11 cellular contexts compared by ENCODE assay signal in genomic region chr14:73726025-73726961, GRCh38. TPM values are rescaled to one million over a fixed set of nuclear protein-coding genes. Genes with fewer than 3 reads are reported as not detected.
DNase-seq lines count a peak whose midpoint lies in the region; ATAC-seq and TF ChIP-seq lines count a peak whose summit lies in the region.
"Had no signal": no experiment of that assay in that cellular context is flagged by ENCODE, and none has a peak within 500 bp of the region (broad histone marks: within the 10 kb centered on the region; RNA-seq: fewer than 3 reads in every experiment).

No MANE protein-coding gene starts in this region.

- CTCF ChIA-PET in naive thymus-derived CD4-positive, alpha-beta T cell (lab: Charles Lee), result interaction anchor here (1.2 to 7.6 kb wide), 5 partner anchors 17 to 126 kb away, joined by 3 to 100 read pairs (median 31); a partner anchor contains a TSS

- no peaks in the 10 kb centered on the region for H3K79me2 ChIP-seq in ACC112 (ENCODE audit: control insufficient read depth, insufficient read depth, low read length, unreplicated experiment)

- peak overlapping the region; percentile 99 for H3K27ac ChIP-seq in ACC112 (ENCODE audit: low read depth, low read length)
- peak overlapping the region; percentile 29 for H3K27ac ChIP-seq in KOPT-K1 (ENCODE audit: low read depth, low read length, poor library complexity, severe bottlenecking)
- H3K27ac ChIP-seq in breast epithelium, result peak overlapping the region; percentile 69 to 97
- peak overlapping the region; percentile 33 for H3K27ac ChIP-seq in naive thymus-derived CD4-positive, alpha-beta T cell (ENCODE audit: low read depth, low read length)

- H3K9me3 Mint-ChIP-seq in naive thymus-derived CD4-positive, alpha-beta T cell, result peaks cover 0 to 1% (median 0%) of the 10 kb centered on the region in 11 donors

- H3K4me3 ChIP-seq in ACC112 (ENCODE audit: low read depth, low read length), result no peak overlapping the region
- H3K4me3 ChIP-seq in breast epithelium, result no peak overlapping the region
- no peak overlapping the region for H3K4me3 ChIP-seq in naive thymus-derived CD4-positive, alpha-beta T cell (ENCODE audit: low read length)
- H3K4me3 ChIP-seq: left lung had no signal

- H3K27me3 ChIP-seq in ACC112 (ENCODE audit: insufficient read depth, low read length), result no peaks in the 10 kb centered on the region
- H3K27me3 ChIP-seq in breast epithelium, result no peaks in the 10 kb centered on the region
- H3K27me3 ChIP-seq in naive thymus-derived CD4-positive, alpha-beta T cell (ENCODE audit: control insufficient read depth in 2 of 2, insufficient read depth in 2 of 2, low read length in 2 of 2), result no peaks in the 10 kb centered on the region
- H3K27me3 ChIP-seq: left lung had no signal

- H3K27me3 Mint-ChIP-seq in naive thymus-derived CD4-positive, alpha-beta T cell, result no peaks in the 10 kb centered on the region

- TF ChIP-seq POLR2A in breast epithelium (IDR thresholded peaks at IDR 0.05), result no peak

- intact Hi-C loops in breast epithelium (cut with DNase I; ENCODE audit: low total_unique reads), result loop anchor here (10.0 kb wide), 1 partner anchor 89 kb away; no protein-coding TSS in a partner anchor
- intact Hi-C loops in naive thymus-derived CD4-positive, alpha-beta T cell (cut with micrococcal nuclease), result no loop called here

- DNase-seq in breast epithelium (ENCODE audit: low spot score in 2 of 2) (no peak), CD1c-positive myeloid dendritic cell (ENCODE audit: extremely low spot score) (no peak), NCI-H1092 treated with DMSO at 0.1 percent for 48 hours (lab: John Stamatoyannopoulos, UW) (no peak), HCEC 1CT (no peak)
- DNase-seq in naive thymus-derived CD4-positive, alpha-beta T cell, result no peak
- DNase-seq: DMS79, left lung, NCI-H2107 had no signal

- H3K36me3 ChIP-seq in ACC112 (ENCODE audit: insufficient read depth, low read length) (peaks cover 20% of the 10 kb centered on the region), KOPT-K1 (ENCODE audit: insufficient read depth, low read length) (peaks cover 100% of the 10 kb centered on the region), breast epithelium (peaks cover 5% of the 10 kb centered on the region)
- peaks cover 30 to 91% (median 57%) of the 10 kb centered on the region in 3 experiments for H3K36me3 ChIP-seq in naive thymus-derived CD4-positive, alpha-beta T cell (ENCODE audit: control insufficient read depth in 2 of 3, insufficient read depth in 3 of 3, low read length in 3 of 3)

- POLR2A ChIA-PET in naive thymus-derived CD4-positive, alpha-beta T cell (lab: Charles Lee), result interaction anchor here (1.2 to 1.6 kb wide), 2 partner anchors 59 to 125 kb away, joined by 3 to 7 read pairs; partner anchors contain the start of gene PTGR2

- no peak overlapping the region for H2AFZ ChIP-seq in ACC112 (ENCODE audit: low read length, unreplicated experiment)

- no peak for ATAC-seq in naive thymus-derived CD4-positive, alpha-beta T cell
- no peak for ATAC-seq in HG02798 (IDR thresholded peaks at IDR 0.05; ENCODE audit: poor library complexity, unreplicated experiment)
- ATAC-seq: left lung had no signal

- H3K4me1 Mint-ChIP-seq in naive thymus-derived CD4-positive, alpha-beta T cell, result peaks cover 0 to 34% (median 11%) of the 10 kb centered on the region in 7 donors

- H3K4me3 Mint-ChIP-seq in naive thymus-derived CD4-positive, alpha-beta T cell, result no peak overlapping the region

- H3K4me1 ChIP-seq in ACC112 (ENCODE audit: control insufficient read depth, insufficient read depth, low read length, unreplicated experiment), result peaks cover 61% of the 10 kb centered on the region
- peaks cover 0 to 6% of the 10 kb centered on the region in 2 donors for H3K4me1 ChIP-seq in breast epithelium
- peaks cover 5 to 12% of the 10 kb centered on the region in 2 donors for H3K4me1 ChIP-seq in naive thymus-derived CD4-positive, alpha-beta T cell (ENCODE audit: control insufficient read depth in 2 of 2, insufficient read depth in 2 of 2, low read length in 2 of 2)

- H3K27ac Mint-ChIP-seq in naive thymus-derived CD4-positive, alpha-beta T cell, result peak overlapping the region in 7 of 9 donors; percentile 21 to 79 (median 65)

- no peak for TF ChIP-seq CTCF in breast epithelium (IDR thresholded peaks at IDR 0.05)

- H3K9me3 ChIP-seq in KOPT-K1 (ENCODE audit: insufficient read depth, low read length, poor library complexity, severe bottlenecking) (no peaks in the 10 kb centered on the region), breast epithelium (no peaks in the 10 kb centered on the region)
- no peaks in the 10 kb centered on the region for H3K9me3 ChIP-seq in naive thymus-derived CD4-positive, alpha-beta T cell (ENCODE audit: control insufficient read depth in 2 of 3, low read length in 3 of 3)
- H3K9me3 ChIP-seq: left lung had no signal

- H3K36me3 Mint-ChIP-seq in naive thymus-derived CD4-positive, alpha-beta T cell, result peaks cover 14 to 39% (median 20%) of the 10 kb centered on the region in 5 donors

RNA-seq across cellular contexts. Expression of gene PNMA1, which starts 12.1 kb away (rescaled TPM):
- total RNA-seq in breast epithelium, result 10 to 100 TPM; 12.1 to 19.3 (median 19.2) TPM
- 10 to 100 TPM; 21.6 to 40.4 (median 37.1) TPM for total RNA-seq in naive thymus-derived CD4-positive, alpha-beta T cell
- 10 to 100 TPM; 43.5 to 44.0 TPM for polyA plus RNA-seq in naive thymus-derived CD4-positive, alpha-beta T cell

Comparison
In these comparisons a context has a peak if more than half of its experiments do, and no peak if none do; other contexts are left out.
1. H3K27ac ChIP-seq: peak in every context shown above with its lines; median percentile 99 in ACC112; 83 in breast epithelium; 33 in naive thymus-derived CD4-positive, alpha-beta T cell; 29 in KOPT-K1.